Comparison of ENCODE assay signal across 8 cellular contexts in genomic region chr2:132547089-132547687, GRCh38.
DNase-seq lines count a peak whose midpoint lies in the region; ATAC-seq and TF ChIP-seq lines count a peak whose summit lies in the region.

No MANE protein-coding gene starts in this region.

- no peaks in the 10 kb centered on the region for H3K4me1 ChIP-seq in cardiac muscle cell (ENCODE audit: low read depth)
- peaks cover 21% of the 10 kb centered on the region for H3K4me1 ChIP-seq in PC-9 (replicated peaks; ENCODE audit: insufficient read depth)
- H3K4me1 ChIP-seq in spleen, result no peaks in the 10 kb centered on the region

- peak; percentile 82 to 86 for DNase-seq in cardiac muscle cell (ENCODE audit: low read depth in 1 of 2, low spot score in 1 of 2)
- DNase-seq in Right ventricle myocardium inferior (ENCODE audit: missing footprints), result no peak
- peak; percentile 47 for DNase-seq in HuH-7.5 (ENCODE audit: low spot score)
- peak in 1 of 2 experiments; percentile 41 for DNase-seq in PC-9
- DNase-seq in astrocyte of the cerebellum (ENCODE audit: low read depth), result peak; percentile 75
- DNase-seq in iPS DF 19.7 (ENCODE audit: low read depth, low spot score), result peak; percentile 38
- DNase-seq in spleen, result no peak

- in situ Hi-C loops in astrocyte of the cerebellum (cut with HindIII; ENCODE audit: low sequenced_read_pairs), result no loop called here

- peaks cover 10% of the 10 kb centered on the region; the same call in 1 of the 2 replicates for H3F3A ChIP-seq in PC-9 (ENCODE audit: insufficient read depth, low read depth)

- peak; percentile 68 for TF ChIP-seq CTCF in cardiac muscle cell (IDR thresholded peaks at IDR 0.05; ENCODE audit: low read depth, low read length)
- peak; percentile 74 for TF ChIP-seq CTCF in PC-9 (conservative IDR thresholded peaks at IDR 0.05)
- peak; percentile 70 for TF ChIP-seq CTCF in astrocyte of the cerebellum (IDR thresholded peaks at IDR 0.05; ENCODE audit: low read depth, low read length, missing control alignments)
- TF ChIP-seq CTCF in spleen (IDR thresholded peaks at IDR 0.05 in 8 of 11, conservative IDR thresholded peaks at IDR 0.05 in 3 of 11), result peak in 9 of 11 experiments; percentile 22 to 75 (median 60)

- H3K9me3 ChIP-seq in cardiac muscle cell (ENCODE audit: low read depth) (no peaks in the 10 kb centered on the region), PC-9 (ENCODE audit: insufficient read depth, low read depth) (peaks cover 8% of the 10 kb centered on the region), spleen (peaks cover 0 to 31% (median 25%) of the 10 kb centered on the region in 8 donors)

- CTCF ChIA-PET in PC-9 (lab: Charles Lee), result interaction anchor here (0.5 to 0.8 kb wide), 2 partner anchors 133 to 198 kb away, joined by 4 to 5 read pairs; no protein-coding TSS in a partner anchor

- no peaks in the 10 kb centered on the region for H3K27me3 ChIP-seq in cardiac muscle cell
- no peaks in the 10 kb centered on the region for H3K27me3 ChIP-seq in PC-9 (ENCODE audit: insufficient read depth, low read depth)
- H3K27me3 ChIP-seq in spleen (replicated peaks in 1 of 7), result no peaks in the 10 kb centered on the region

- BruUV-seq in PC-9 (replicated peaks; lab: Mats Ljungman, UMichigan), result no TSS peak

- H3K4me2 ChIP-seq in PC-9, result no peak overlapping the region

- intact Hi-C loops in Right ventricle myocardium inferior (cut with DNase I) (loop anchor here (5.0 kb wide), 3 partner anchors 1015 to 1295 kb away; no protein-coding TSS in a partner anchor), PC-9 (cut with micrococcal nuclease; ENCODE audit: unreplicated experiment) (loop anchor here (1.0 to 10.0 kb wide), 3 partner anchors 130 to 624 kb away; partner anchors contain the start of gene GPR39), spleen (cut with DNase I; ENCODE audit: low total_unique reads) (loop anchor here (10.0 kb wide), 1 partner anchor 1298 kb away; no protein-coding TSS in a partner anchor)

- POLR2A ChIA-PET in PC-9 (lab: Charles Lee; ENCODE audit: unreplicated experiment), result interaction anchor here (0.7 kb wide), 1 partner anchor 97 kb away, joined by 3 read pairs; no protein-coding TSS in a partner anchor

- H3K4me3 ChIP-seq in cardiac muscle cell, result no peak overlapping the region
- H3K4me3 ChIP-seq in PC-9, result no peak overlapping the region
- H3K4me3 ChIP-seq in astrocyte of the cerebellum (ENCODE audit: low read depth, low read length), result no peak overlapping the region
- no peak overlapping the region for H3K4me3 ChIP-seq in spleen

- H2AFZ ChIP-seq in PC-9, result no peak overlapping the region

- no peak for TF ChIP-seq POLR2A in spleen (IDR thresholded peaks at IDR 0.05)

- H3K27ac ChIP-seq in cardiac muscle cell (no peak overlapping the region), PC-9 (no peak overlapping the region), spleen (no peak overlapping the region)

- ATAC-seq in Right ventricle myocardium inferior (no peak), HG02588 (IDR thresholded peaks at IDR 0.05; ENCODE audit: unreplicated experiment) (no peak)

- H3K9me2 ChIP-seq in PC-9 (ENCODE audit: insufficient read depth), result no peaks in the 10 kb centered on the region

- H3K36me3 ChIP-seq in cardiac muscle cell (no peaks in the 10 kb centered on the region), PC-9 (ENCODE audit: low read depth) (no peaks in the 10 kb centered on the region; the same call in 1 of the 2 replicates), spleen (no peaks in the 10 kb centered on the region)

- H4K20me1 ChIP-seq in PC-9 (ENCODE audit: insufficient read depth), result peaks cover 4% of the 10 kb centered on the region; the same call in 1 of the 2 replicates

- 18 to 23% (median 21%) methylated on average over 5 of the region's 5 CpGs for WGBS in spleen, 5 donors

- H3K79me2 ChIP-seq in PC-9 (ENCODE audit: low read depth), result peaks cover 23% of the 10 kb centered on the region

Comparison
In these comparisons a context has a peak if more than half of its experiments do, and no peak if none do; other contexts are left out.
1. DNase-seq: peak in cardiac muscle cell (2 of 2), HuH-7.5 (single experiment), astrocyte of the cerebellum (single experiment) and iPS DF 19.7 (single experiment); none in Right ventricle myocardium inferior (single experiment) and spleen (single experiment).
2. Peak in every context shown above with its lines, with median percentiles within 50 percentile points of each other: CTCF ChIP-seq.